Comparison of ENCODE assay signal across 7 cellular contexts in genomic region chr11:130124096-130124495, GRCh38. TPM values are rescaled to one million over a fixed set of nuclear protein-coding genes. Genes with fewer than 3 reads are reported as not detected.
DNase-seq lines count a peak whose midpoint lies in the region; ATAC-seq and TF ChIP-seq lines count a peak whose summit lies in the region.

No MANE protein-coding gene starts in this region.

- intact Hi-C loops in body of pancreas (cut with DNase I): no loop called here

- H3K27ac ChIP-seq in body of pancreas (peak overlapping the region in 1 of 4 donors; percentile 42), urinary bladder (ENCODE audit: low read depth) (peak overlapping the region; percentile 32)

- peaks cover 35% of the 10 kb centered on the region for H3K4me1 Mint-ChIP-seq in stimulated activated memory B cell treated with anti-CD40 and anti-IgM and Interleukin-4, amounts not matched to agents 10 μg/mL and 1 μg/mL and 100 μg/mL, for 72 hours

- H3K4me3 ChIP-seq in body of pancreas (no peak overlapping the region), urinary bladder (ENCODE audit: low read depth, low read length) (no peak overlapping the region)

- H3K27ac Mint-ChIP-seq in stimulated activated memory B cell treated with anti-CD40 and anti-IgM and Interleukin-4, amounts not matched to agents 10 μg/mL and 1 μg/mL and 100 μg/mL, for 72 hours: no peak overlapping the region

- no peaks in the 10 kb centered on the region for H3K9me3 Mint-ChIP-seq in stimulated activated memory B cell treated with anti-CD40 and anti-IgM and Interleukin-4, amounts not matched to agents 10 μg/mL and 1 μg/mL and 100 μg/mL, for 72 hours

- peaks cover 21% of the 10 kb centered on the region for H3K36me3 Mint-ChIP-seq in stimulated activated memory B cell treated with anti-CD40 and anti-IgM and Interleukin-4, amounts not matched to agents 10 μg/mL and 1 μg/mL and 100 μg/mL, for 72 hours

- TF ChIP-seq CTCF in body of pancreas (IDR thresholded peaks at IDR 0.05): no peak

- DNase-seq in KG1 (lab: John Stamatoyannopoulos, UW): peak; percentile 57
- peak in 3 of 4 donors; percentile 18 to 74 (median 30) for DNase-seq in body of pancreas
- peak; percentile 86 for DNase-seq in kidney tubule cell (ENCODE audit: low spot score)
- DNase-seq in effector CD4-positive, alpha-beta T cell: no peak

- no peak for TF ChIP-seq POLR2A in body of pancreas (IDR thresholded peaks at IDR 0.05)

- H3K4me1 ChIP-seq in body of pancreas (peaks cover 6% of the 10 kb centered on the region), urinary bladder (ENCODE audit: insufficient read depth) (no peaks in the 10 kb centered on the region)

- peak; percentile 69 for ATAC-seq in body of pancreas
- no peak for ATAC-seq in stimulated activated memory B cell treated with anti-CD40 and anti-IgM and Interleukin-4, amounts not matched to agents 10 μg/mL and 1 μg/mL and 100 μg/mL, for 72 hours
- ATAC-seq in GM18858 (IDR thresholded peaks at IDR 0.05; ENCODE audit: unreplicated experiment): no peak

- H3K27me3 ChIP-seq in body of pancreas: no peaks in the 10 kb centered on the region

- H3K36me3 ChIP-seq in body of pancreas (replicated peaks in 1 of 2; ENCODE audit: insufficient read depth in 1 of 2, low read depth in 2 of 2) (peaks cover 0 to 7% of the 10 kb centered on the region in 2 donors), urinary bladder (ENCODE audit: insufficient read depth) (peaks cover 5% of the 10 kb centered on the region)

- WGBS in body of pancreas, 2 donors: 33 to 45% methylated on average over 4 of the region's 4 CpGs
- 45% methylated on average over 4 of the region's 4 CpGs for WGBS in urinary bladder

- H3K9me3 ChIP-seq in body of pancreas: no peaks in the 10 kb centered on the region

- no peaks in the 10 kb centered on the region for H3K27me3 Mint-ChIP-seq in stimulated activated memory B cell treated with anti-CD40 and anti-IgM and Interleukin-4, amounts not matched to agents 10 μg/mL and 1 μg/mL and 100 μg/mL, for 72 hours

- H3K4me3 Mint-ChIP-seq in stimulated activated memory B cell treated with anti-CD40 and anti-IgM and Interleukin-4, amounts not matched to agents 10 μg/mL and 1 μg/mL and 100 μg/mL, for 72 hours: no peak overlapping the region

RNA-seq across cellular contexts. Expression of gene ST14, which starts 35.5 kb away (rescaled TPM):
- 10 to 100 TPM; 55.3 to 61.0 TPM for total RNA-seq in body of pancreas
- 9.5 TPM for total RNA-seq in urinary bladder
- 13.4 TPM for polyA plus RNA-seq in urinary bladder

RNA-seq across cellular contexts. Expression of gene APLP2, which starts 54.4 kb away (rescaled TPM):
- total RNA-seq in body of pancreas (100 to 1,000 TPM; 157 to 177 TPM), urinary bladder (217 TPM)
- polyA plus RNA-seq in urinary bladder: 364 TPM
